In genomic region chr5:75931175-75931574, GRCh38 we compare ENCODE assay signal across 7 cellular contexts.
"Had no signal": no experiment of that assay in that cellular context is flagged by ENCODE, and none has a peak within 500 bp of the region (broad histone marks: within the 10 kb centered on the region; RNA-seq: fewer than 3 reads in every experiment).

No MANE protein-coding gene starts in this region.

- DNase-seq: GDM1, GF-D8 had no signal

- FAIRE-seq: G401.6, GM12878, GM12892, GM18507, GM19239 had no signal

- H3K4me3 ChIP-seq: GM12878 had no signal

- ATAC-seq: GM12878 had no signal
